Comparison of ENCODE assay signal across 35 cellular contexts in the genomic region with DNA sequence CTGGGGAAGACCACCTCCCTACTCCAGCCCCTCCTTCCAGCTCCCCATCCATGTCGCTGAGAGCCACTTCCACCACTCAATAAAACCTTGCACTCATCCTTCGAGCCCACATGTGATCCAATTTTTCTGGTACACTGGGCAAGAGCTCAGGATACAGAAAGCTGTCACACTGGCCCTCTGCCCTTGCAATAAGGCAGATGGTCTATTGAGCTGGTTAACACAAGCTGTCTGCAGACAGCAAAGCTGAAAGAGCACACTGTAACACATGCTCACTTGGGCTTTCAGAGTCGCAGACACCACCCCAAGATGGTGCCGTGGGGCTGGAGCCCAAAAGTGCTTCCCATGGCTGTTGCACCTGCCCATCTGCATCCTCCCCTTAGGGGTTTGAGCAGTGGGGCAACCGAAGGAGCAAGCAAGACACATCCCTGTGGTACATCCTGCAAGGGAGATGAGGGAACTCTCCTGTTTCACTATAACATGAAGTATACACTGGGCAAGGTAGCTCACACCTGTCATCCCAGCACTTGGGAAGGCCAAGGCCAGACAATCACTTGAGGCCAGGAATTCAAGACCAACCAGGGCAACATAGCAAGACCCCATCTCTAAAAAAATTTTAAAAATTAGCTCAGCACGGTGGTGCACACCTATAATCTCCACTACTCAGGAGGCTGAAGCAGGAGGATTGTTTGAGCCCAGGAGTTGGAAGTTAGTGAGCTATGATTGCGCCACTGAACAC. TPM values are rescaled to one million over a fixed set of nuclear protein-coding genes. Genes with fewer than 3 reads are reported as not detected.
DNase-seq lines count a peak whose midpoint lies in the region; ATAC-seq, FAIRE-seq and TF ChIP-seq lines count a peak whose summit lies in the region.
"Had no signal": no experiment of that assay in that cellular context is flagged by ENCODE, and none has a peak within 500 bp of the region (broad histone marks: within the 10 kb centered on the region; RNA-seq: fewer than 3 reads in every experiment).

No MANE protein-coding gene starts in this region.

- no peak overlapping the region for H3K4me3 Mint-ChIP-seq in osteocyte (ENCODE audit: unreplicated experiment)
- H3K4me3 Mint-ChIP-seq: activated CD4-positive, alpha-beta T cell treated with anti-CD3 and anti-CD28 coated beads, Interleukin-2, amount 10 ng/mL, durations not matched to agents 24 days and 14 days; activated CD8-positive, alpha-beta memory T cell treated with anti-CD3 and anti-CD28 coated beads, Interleukin-2, amount 10 ng/mL, durations not matched to agents 7 days and 5 days; activated T-cell treated with anti-CD3 and anti-CD28 coated beads, Interleukin-2, amount 50 U/mL, for 72 hours; CD14-positive monocyte; nephron; T-helper 2 cell treated with Interferon-gamma antibody and Interleukin-4, amounts not matched to agents 5 μg/mL and 100 μg/mL, for 36 hours had no signal

- TF ChIP-seq EP300 in K562 (IDR thresholded peaks at IDR 0.05; ENCODE audit: low read length): no peak

- H3K9ac ChIP-seq in K562 (ENCODE audit: insufficient read depth in 1 of 2, low read depth in 2 of 2, low read length in 2 of 2): peak overlapping the region in 1 of 2 experiments; percentile 64; a peak in 1 of 4 replicates
- H3K9ac ChIP-seq: parathyroid adenoma had no signal

- H2AFZ ChIP-seq in K562 (ENCODE audit: low read depth, low read length) (no peak overlapping the region), PC-9 (no peak overlapping the region)
- H2AFZ ChIP-seq: parathyroid adenoma had no signal

- H3K4me3 ChIP-seq in K562: no peak overlapping the region
- H3K4me3 ChIP-seq in PC-9: no peak overlapping the region
- H3K4me3 ChIP-seq: transverse colon had no signal

- no peaks in the 10 kb centered on the region for H3K4me1 ChIP-seq in K562 (replicated peaks in 1 of 2; ENCODE audit: control insufficient read depth in 2 of 2, insufficient read depth in 2 of 2, low read length in 2 of 2)
- no peaks in the 10 kb centered on the region for H3K4me1 ChIP-seq in PC-9 (replicated peaks; ENCODE audit: insufficient read depth)
- H3K4me1 ChIP-seq: parathyroid adenoma, transverse colon had no signal

- ATAC-seq in K562 (no peak), HG03095 (IDR thresholded peaks at IDR 0.05; ENCODE audit: unreplicated experiment) (no peak)
- ATAC-seq: activated CD8-positive, alpha-beta memory T cell treated with anti-CD3 and anti-CD28 coated beads, Interleukin-2, amount 10 ng/mL, durations not matched to agents 7 days and 5 days; activated T-cell treated with anti-CD3 and anti-CD28 coated beads, Interleukin-2, amount 50 U/mL, for 72 hours; left ventricle myocardium superior; PC-3; sciatic nerve had no signal

- H3K9me3 ChIP-seq in K562 (replicated peaks; ENCODE audit: control insufficient read depth, insufficient read depth, low read depth, low read length) (no peaks in the 10 kb centered on the region), PC-9 (ENCODE audit: insufficient read depth, low read depth) (no peaks in the 10 kb centered on the region)
- H3K9me3 ChIP-seq: transverse colon had no signal

- TF ChIP-seq CTCF in K562 (IDR thresholded peaks at IDR 0.05 in 2 of 3, conservative IDR thresholded peaks at IDR 0.05 in 1 of 3; ENCODE audit: insufficient read depth in 2 of 3, low read depth in 1 of 3, low read length in 3 of 3) (no peak), osteocyte (IDR thresholded peaks at IDR 0.05) (no peak), PC-9 (conservative IDR thresholded peaks at IDR 0.05) (no peak)

- H3K79me2 ChIP-seq in K562 (ENCODE audit: control insufficient read depth, insufficient read depth, low read length): peaks cover 52% of the 10 kb centered on the region
- peaks cover 47% of the 10 kb centered on the region for H3K79me2 ChIP-seq in PC-9 (ENCODE audit: low read depth)

- peaks cover 4% of the 10 kb centered on the region for H3K4me1 Mint-ChIP-seq in osteocyte (ENCODE audit: unreplicated experiment)
- H3K4me1 Mint-ChIP-seq: activated CD4-positive, alpha-beta T cell treated with anti-CD3 and anti-CD28 coated beads, Interleukin-2, amount 10 ng/mL, durations not matched to agents 24 days and 14 days; nephron had no signal

- peaks cover 16% of the 10 kb centered on the region for H3F3A ChIP-seq in PC-9 (ENCODE audit: insufficient read depth, low read depth)

- H3K9me2 ChIP-seq in PC-9 (ENCODE audit: insufficient read depth): no peaks in the 10 kb centered on the region

- CTCF ChIA-PET in K562 (lab: Yijun Ruan, JAX; ENCODE audit: low intra/inter-chr PET ratio) (no interaction called here), PC-9 (lab: Charles Lee) (no interaction called here)

- no peaks in the 10 kb centered on the region for H3K9me1 ChIP-seq in K562 (ENCODE audit: control insufficient read depth, insufficient read depth, low read length)

- H3K27me3 ChIP-seq in K562 (ENCODE audit: control insufficient read depth in 2 of 2, insufficient read depth in 2 of 2, low read length in 2 of 2) (no peaks in the 10 kb centered on the region), PC-9 (ENCODE audit: insufficient read depth, low read depth) (no peaks in the 10 kb centered on the region)
- H3K27me3 ChIP-seq: transverse colon had no signal

- peaks cover 6% of the 10 kb centered on the region for H3K36me3 Mint-ChIP-seq in osteocyte (ENCODE audit: unreplicated experiment)

- BruUV-seq in K562 (replicated peaks; lab: Mats Ljungman, UMichigan): no TSS peak
- no TSS peak for BruUV-seq in PC-9 (replicated peaks; lab: Mats Ljungman, UMichigan)

- 82% methylated on average over 7 of the region's 7 CpGs for WGBS in K562 (ENCODE audit: insufficient coverage, low coverage, missing lambda C conversion rate)

- H3K36me3 ChIP-seq in K562 (ENCODE audit: control insufficient read depth, insufficient read depth, low read length): peaks cover 71% of the 10 kb centered on the region
- H3K36me3 ChIP-seq in PC-9 (ENCODE audit: low read depth): peaks cover 16% of the 10 kb centered on the region

- H3K27me3 Mint-ChIP-seq in osteocyte (ENCODE audit: unreplicated experiment): no peaks in the 10 kb centered on the region
- H3K27me3 Mint-ChIP-seq: activated CD4-positive, alpha-beta T cell treated with anti-CD3 and anti-CD28 coated beads, Interleukin-2, amount 10 ng/mL, durations not matched to agents 24 days and 14 days; activated CD8-positive, alpha-beta memory T cell treated with anti-CD3 and anti-CD28 coated beads, Interleukin-2, amount 10 ng/mL, durations not matched to agents 7 days and 5 days had no signal

- in situ Hi-C loops in K562 (cut with MboI): no loop called here

- no peak overlapping the region for H3K27ac Mint-ChIP-seq in osteocyte (ENCODE audit: unreplicated experiment)
- H3K27ac Mint-ChIP-seq: activated CD4-positive, alpha-beta T cell treated with anti-CD3 and anti-CD28 coated beads, Interleukin-2, amount 10 ng/mL, durations not matched to agents 24 days and 14 days; activated CD8-positive, alpha-beta memory T cell treated with anti-CD3 and anti-CD28 coated beads, Interleukin-2, amount 10 ng/mL, durations not matched to agents 7 days and 5 days; activated T-cell treated with anti-CD3 and anti-CD28 coated beads, Interleukin-2, amount 50 U/mL, for 72 hours; CD14-positive monocyte; T-helper 2 cell treated with Interferon-gamma antibody and Interleukin-4, amounts not matched to agents 5 μg/mL and 100 μg/mL, for 36 hours had no signal

- FAIRE-seq in K562 (lab: Jason Lieb, UNC): no peak
- FAIRE-seq: GM12892, H1 had no signal

- H3K4me2 ChIP-seq in K562 (ENCODE audit: insufficient read depth, low read length): no peak overlapping the region
- H3K4me2 ChIP-seq in PC-9: no peak overlapping the region

- H3K27ac ChIP-seq in K562 (ENCODE audit: extremely low read depth, low read depth, low read length) (no peak overlapping the region), PC-9 (no peak overlapping the region)
- H3K27ac ChIP-seq: parathyroid adenoma, transverse colon had no signal

- POLR2A ChIA-PET in K562 (lab: Yijun Ruan, JAX): interaction anchor here (1.6 kb wide), 1 partner anchor 18 kb away, joined by 6 read pairs; no protein-coding TSS in a partner anchor
- POLR2A ChIA-PET in PC-9 (lab: Charles Lee; ENCODE audit: unreplicated experiment): no interaction called here

- H3K9me3 Mint-ChIP-seq in osteocyte (ENCODE audit: unreplicated experiment): no peaks in the 10 kb centered on the region
- H3K9me3 Mint-ChIP-seq: activated CD4-positive, alpha-beta T cell treated with anti-CD3 and anti-CD28 coated beads, Interleukin-2, amount 10 ng/mL, durations not matched to agents 24 days and 14 days; activated T-cell treated with anti-CD3 and anti-CD28 coated beads, Interleukin-2, amount 50 U/mL, for 72 hours; nephron; T-helper 2 cell treated with Interferon-gamma antibody and Interleukin-4, amounts not matched to agents 5 μg/mL and 100 μg/mL, for 36 hours had no signal

- intact Hi-C loops in K562 (cut with micrococcal nuclease) (no loop called here), PC-9 (cut with micrococcal nuclease; ENCODE audit: unreplicated experiment) (no loop called here)

- no peak for TF ChIP-seq RAD21 in K562 (CRISPR knock-in tag; conservative IDR thresholded peaks at IDR 0.05 in 1 of 2, IDR thresholded peaks at IDR 0.05 in 1 of 2)

- TF ChIP-seq POLR2A in K562 (conservative IDR thresholded peaks at IDR 0.05): 0 out of 2 replicates have a peak, but pooled peaks have one; percentile 25

- DNase-seq in D341Med (ENCODE audit: low spot score): peak; percentile 38
- peak; percentile 47 for DNase-seq in NCI-H2171 (lab: John Stamatoyannopoulos, UW)
- no peak for DNase-seq in K562 (ENCODE audit: extremely low read depth in 1 of 4, low spot score in 3 of 4)
- DNase-seq in osteocyte (ENCODE audit: extremely low spot score, unreplicated experiment): peak; percentile 69
- no peak for DNase-seq in PC-9
- no peak for DNase-seq in NCI-H2227 (lab: John Stamatoyannopoulos, UW; ENCODE audit: unreplicated experiment)
- DNase-seq: activated CD4-positive, alpha-beta T cell treated with anti-CD3 and anti-CD28 coated beads, Interleukin-2, amount 10 ng/mL, durations not matched to agents 24 days and 14 days; activated CD8-positive, alpha-beta memory T cell treated with anti-CD3 and anti-CD28 coated beads, Interleukin-2, amount 10 ng/mL, durations not matched to agents 7 days and 5 days; activated naive CD4-positive, alpha-beta T cell; activated T-cell treated with anti-CD3 and anti-CD28 coated beads, Interleukin-2, amount 50 U/mL, for 72 hours; Calu3; EL; islet precursor cell; left ventricle myocardium superior; NCI-H1105 treated with DMSO at 0.1 percent for 48 hours; NCI-H2081; NK-92 treated with Interleukin-12 subunit alpha and Interleukin-12 subunit beta, amount 100 ng/mL, for 24 hours; PC-3; SHP77; stimulated activated CD4-positive, alpha-beta T cell treated with anti-CD3 and anti-CD28 coated beads, Interleukin-12 subunit alpha, Interleukin-12 subunit beta, amount 100 ng/mL, for 4 hours; stimulated activated CD4-positive, alpha-beta T cell treated with anti-CD3 and anti-CD28 coated beads, Interleukin-4, amount 100 ng/mL, for 1 hour; transverse colon had no signal

- peaks cover 3% of the 10 kb centered on the region; the same call in 1 of the 2 replicates for H4K20me1 ChIP-seq in K562 (replicated peaks; ENCODE audit: control insufficient read depth, insufficient read depth, low read length)
- peaks cover 32% of the 10 kb centered on the region for H4K20me1 ChIP-seq in PC-9 (ENCODE audit: insufficient read depth)

RNA-seq across cellular contexts. Expression of gene C17orf78, which starts 52.8 kb away (rescaled TPM):
- total RNA-seq in K562 (2011; cell fraction: chromatin; rRNA removed; ENCODE audit: low replicate concordance): not detected in 2 replicates
- not detected in 2 replicates for total RNA-seq in K562 (2011; cell fraction: nucleolus; rRNA removed)
- not detected in 2 replicates for total RNA-seq in K562 (2011; cell fraction: nucleoplasm; rRNA removed)
- total RNA-seq in K562 (2014; rRNA removed) (not detected in 2 replicates), K562 (2014; rRNA removed; fragmentation: Illumina TruSeq; extraction: Trizol) (not detected in 2 replicates), K562 (2015; rRNA removed; fragmentation: Illumina TruSeq; extraction: Trizol) (not detected in 2 replicates), K562 (2021) (not detected in 2 replicates), osteocyte (not detected in 2 replicates), PC-9 (2021) (not detected in 2 replicates)
- polyA plus RNA-seq in K562 (2011; rRNA removed) (not detected in 2 replicates), K562 (2014; fragmentation: Illumina TruSeq; extraction: Trizol) (not detected in 2 replicates), K562 (2014; fragmentation: Nextera tagmentation; extraction: Ambion mirVana) (not detected), K562 (2014; rRNA removed) (not detected in 2 replicates)
- polyA plus RNA-seq in K562 (2011; cell fraction: cytosol; rRNA removed): not detected in 2 replicates
- polyA plus RNA-seq in K562 (2011; cell fraction: nucleus; rRNA removed): not detected in 2 replicates
- not detected in 2 replicates for polyA plus RNA-seq in K562 (2012)
- polyA minus RNA-seq in K562 (2011; rRNA and poly(A)+ RNA removed): not detected in 2 replicates
- polyA minus RNA-seq in K562 (2011; cell fraction: cytosol; rRNA and poly(A)+ RNA removed): not detected in 2 replicates
- not detected in 2 replicates for polyA minus RNA-seq in K562 (2011; cell fraction: nucleus; rRNA and poly(A)+ RNA removed)
- total RNA-seq: activated CD4-positive, alpha-beta T cell treated with anti-CD3 and anti-CD28 coated beads, Interleukin-2, amount 10 ng/mL, durations not matched to agents 24 days and 14 days; activated CD8-positive, alpha-beta memory T cell treated with anti-CD3 and anti-CD28 coated beads, Interleukin-2, amount 10 ng/mL, durations not matched to agents 7 days and 5 days; activated T-cell treated with anti-CD3 and anti-CD28 coated beads, Interleukin-2, amount 50 U/mL, for 72 hours; Calu3; chondrocyte; H1; HT-29; left ventricle myocardium superior; M059J; mononuclear cell; NCI-H460; PC-3; sciatic nerve; transverse colon had no signal
- polyA plus RNA-seq: CD14-positive monocyte, H1 had no signal

Comparison
In these comparisons a context has a peak if more than half of its experiments do, and no peak if none do; other contexts are left out.
1. DNase-seq: peak in D341Med (single experiment), NCI-H2171 (single experiment) and osteocyte (single experiment); none in K562 (0 of 4), PC-9 (0 of 2) and NCI-H2227 (single experiment).